Comparison of ENCODE assay signal across 24 cellular contexts in the genomic region with DNA sequence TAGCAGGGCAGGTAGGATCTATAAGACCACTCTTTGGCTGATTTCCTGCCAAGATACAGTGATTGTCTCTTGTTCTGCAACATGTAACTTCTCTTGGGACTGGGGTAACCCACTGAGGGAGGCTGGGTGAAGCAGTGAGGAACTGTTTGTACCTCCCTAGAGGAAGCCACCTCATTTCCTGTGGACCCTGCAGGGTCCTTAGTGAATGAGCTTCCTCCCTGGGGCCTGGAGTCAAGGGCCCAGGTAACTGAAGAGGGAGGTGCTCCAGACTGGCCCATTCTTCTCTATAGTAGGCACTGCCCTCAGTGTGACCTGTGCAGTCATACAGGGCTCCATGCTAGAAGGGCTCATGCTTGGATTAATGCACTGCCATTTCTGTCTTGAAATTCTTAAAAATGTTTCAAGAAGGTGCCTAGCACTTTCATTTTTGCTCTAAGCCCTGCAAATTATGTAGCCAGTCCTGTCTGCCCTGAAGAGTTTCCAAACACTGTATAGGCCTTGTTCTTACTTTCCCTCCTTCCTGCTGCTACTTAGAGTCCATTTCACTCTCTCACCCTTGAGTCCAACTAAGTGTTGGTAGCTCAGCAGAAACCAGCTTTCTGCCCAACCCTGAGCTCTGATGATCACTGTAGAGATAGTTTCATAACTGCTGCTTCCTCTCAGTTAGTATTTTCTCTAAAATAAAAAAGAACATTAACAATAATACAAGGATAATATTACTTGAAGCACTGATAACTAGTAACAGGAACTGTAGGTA. TPM values are rescaled to one million over a fixed set of nuclear protein-coding genes. Genes with fewer than 3 reads are reported as not detected.
"Had no signal": no experiment of that assay in that cellular context is flagged by ENCODE, and none has a peak within 500 bp of the region (broad histone marks: within the 10 kb centered on the region; RNA-seq: fewer than 3 reads in every experiment).

No MANE protein-coding gene starts in this region.

- DNase-seq: activated CD4-positive, alpha-beta T cell treated with anti-CD3 and anti-CD28 coated beads, Interleukin-2, amount 50 U/mL, for 48 hours; activated CD8-positive, alpha-beta memory T cell treated with anti-CD3 and anti-CD28 coated beads, Interleukin-2, amount 50 U/mL, for 48 hours; activated naive CD4-positive, alpha-beta T cell; activated naive CD8-positive, alpha-beta T cell treated with anti-CD3 and anti-CD28 coated beads, Interleukin-2, amount 10 ng/mL, durations not matched to agents 7 days and 5 days; activated T-cell treated with anti-CD3 and anti-CD28 coated beads, Interleukin-2, amount 50 U/mL, for 4 hours; amniotic stem cell; heart left ventricle; left colon; ovary; stimulated activated CD4-positive, alpha-beta T cell treated with anti-CD3 and anti-CD28 coated beads, Interleukin-2, amount 100 ng/mL, for 48 hours; stimulated activated CD8-positive, alpha-beta memory T cell treated with anti-CD3 and anti-CD28 coated beads, Interleukin-4, amount 100 ng/mL, for 48 hours; stimulated activated naive CD4-positive, alpha-beta T cell treated with Interleukin-2 at 50 U/mL for 16 hours; T-helper 9 cell; upper lobe of left lung had no signal

- H3K27me3 Mint-ChIP-seq: activated naive CD8-positive, alpha-beta T cell treated with anti-CD3 and anti-CD28 coated beads, Interleukin-2, amount 10 ng/mL, durations not matched to agents 7 days and 5 days; memory B cell had no signal

- H3K4me1 ChIP-seq: heart left ventricle, prostate gland, upper lobe of left lung had no signal

- H3K4me3 Mint-ChIP-seq: activated naive CD8-positive, alpha-beta T cell treated with anti-CD3 and anti-CD28 coated beads, Interleukin-2, amount 10 ng/mL, durations not matched to agents 7 days and 5 days; activated T-cell treated with anti-CD3 and anti-CD28 coated beads, Interleukin-2, amount 50 U/mL, for 4 hours; memory B cell; nephron had no signal

- H3K9me3 Mint-ChIP-seq: activated naive CD8-positive, alpha-beta T cell treated with anti-CD3 and anti-CD28 coated beads, Interleukin-2, amount 10 ng/mL, durations not matched to agents 7 days and 5 days; activated T-cell treated with anti-CD3 and anti-CD28 coated beads, Interleukin-2, amount 50 U/mL, for 4 hours; activated T-helper 2 cell treated with anti-CD3 and anti-CD28 coated beads, Interferon-gamma antibody, Interleukin-2, Interleukin-4, amounts not matched to agents 10 μg/mL and 5 μg/mL and 100 μg/mL, durations not matched to agents 14 hours and 24 hours and 36 hours; memory B cell; nephron had no signal

- H3K27ac Mint-ChIP-seq: activated naive CD8-positive, alpha-beta T cell treated with anti-CD3 and anti-CD28 coated beads, Interleukin-2, amount 10 ng/mL, durations not matched to agents 7 days and 5 days; activated T-helper 2 cell treated with anti-CD3 and anti-CD28 coated beads, Interferon-gamma antibody, Interleukin-2, Interleukin-4, amounts not matched to agents 10 μg/mL and 5 μg/mL and 100 μg/mL, durations not matched to agents 14 hours and 24 hours and 36 hours; memory B cell; nephron had no signal

- H3K9me3 ChIP-seq: heart left ventricle, neutrophil, ovary, prostate gland, upper lobe of left lung had no signal

- H3K27me3 ChIP-seq: heart left ventricle, neutrophil, ovary, upper lobe of left lung had no signal

- H3K36me3 Mint-ChIP-seq: activated naive CD8-positive, alpha-beta T cell treated with anti-CD3 and anti-CD28 coated beads, Interleukin-2, amount 10 ng/mL, durations not matched to agents 7 days and 5 days; memory B cell had no signal

- H3K27ac ChIP-seq: heart left ventricle, neutrophil, ovary, prostate gland, upper lobe of left lung had no signal

- H3K4me1 Mint-ChIP-seq: activated naive CD8-positive, alpha-beta T cell treated with anti-CD3 and anti-CD28 coated beads, Interleukin-2, amount 10 ng/mL, durations not matched to agents 7 days and 5 days; memory B cell; nephron had no signal

- ATAC-seq: activated T-cell treated with anti-CD3 and anti-CD28 coated beads, Interleukin-2, amount 50 U/mL, for 4 hours; heart left ventricle; left colon had no signal

- H3K36me3 ChIP-seq: heart left ventricle, neutrophil, ovary, prostate gland, upper lobe of left lung had no signal

- H3K4me3 ChIP-seq: heart left ventricle, ovary, prostate gland, upper lobe of left lung had no signal

- FAIRE-seq: endometrium, keratinocyte had no signal

RNA-seq across cellular contexts. Expression of gene GRIA3, which starts 8.5 kb away (rescaled TPM):
- total RNA-seq: activated CD8-positive, alpha-beta memory T cell treated with anti-CD3 and anti-CD28 coated beads for 36 hours; activated T-cell treated with anti-CD3 and anti-CD28 coated beads, Interleukin-2, amount 50 U/mL, for 4 hours; activated T-helper 2 cell treated with anti-CD3 and anti-CD28 coated beads, Interferon-gamma antibody, Interleukin-2, Interleukin-4, amounts not matched to agents 10 μg/mL and 5 μg/mL and 100 μg/mL, durations not matched to agents 14 hours and 24 hours and 36 hours; chondrocyte; myocyte had no signal
- polyA plus RNA-seq: keratinocyte had no signal
